8 cellular contexts compared by ENCODE assay signal in genomic region chr9:127966416-127967150, GRCh38. TPM values are rescaled to one million over a fixed set of nuclear protein-coding genes. Genes with fewer than 3 reads are reported as not detected.
DNase-seq lines count a peak whose midpoint lies in the region; ATAC-seq and TF ChIP-seq lines count a peak whose summit lies in the region.

No MANE protein-coding gene starts in this region.

- POLR2A ChIA-PET in WTC11 (lab: Charles Lee): interaction anchor here (0.6 kb wide), 1 partner anchor 76 kb away, joined by 5 read pairs; no protein-coding TSS in a partner anchor
- POLR2A ChIA-PET in PC-3 (lab: Charles Lee; ENCODE audit: unreplicated experiment): no interaction called here

- H3K4me2 ChIP-seq in PC-3 (ENCODE audit: low read length): no peak overlapping the region

- peaks cover 80% of the 10 kb centered on the region for H3K4me1 Mint-ChIP-seq in WTC11

- H3K9me2 ChIP-seq in PC-3 (replicated peaks; ENCODE audit: low read length): no peaks in the 10 kb centered on the region

- H3K36me3 Mint-ChIP-seq in WTC11: no peaks in the 10 kb centered on the region; the same call in 1 of the 2 replicates

- peak; percentile 56 for DNase-seq in activated CD8-positive, alpha-beta memory T cell treated with anti-CD3 and anti-CD28 coated beads for 24 hours
- no peak for DNase-seq in activated CD8-positive, alpha-beta memory T cell treated with anti-CD3 and anti-CD28 coated beads, Interleukin-2, amount 50 U/mL, for 4 hours
- DNase-seq in WTC11 (ENCODE audit: low spot score) (no peak), left colon (no peak), NCI-H1436 treated with DMSO at 0.1 percent for 48 hours (lab: John Stamatoyannopoulos, UW) (no peak), PC-3 (no peak)

- ATAC-seq in WTC11: no peak
- peak; percentile 11 for ATAC-seq in left colon
- ATAC-seq in GM21447 (IDR thresholded peaks at IDR 0.05; ENCODE audit: unreplicated experiment): no peak
- ATAC-seq in PC-3: no peak

- no peaks in the 10 kb centered on the region for H3K9me3 ChIP-seq in PC-3 (ENCODE audit: low read length)

- intact Hi-C loops in left colon (cut with DNase I, micrococcal nuclease): no loop called here
- intact Hi-C loops in PC-3 (cut with micrococcal nuclease): no loop called here

- no peak overlapping the region for H3K4me3 Mint-ChIP-seq in WTC11

- H2AFZ ChIP-seq in PC-3 (ENCODE audit: low read length): no peak overlapping the region

- BruUV-seq in PC-3 (replicated peaks; lab: Mats Ljungman, UMichigan): no TSS peak

- H3K4me1 ChIP-seq in PC-3 (ENCODE audit: insufficient read depth, low read length): peaks cover 55% of the 10 kb centered on the region

- H3F3A ChIP-seq in PC-3 (ENCODE audit: low read length, unreplicated experiment): no peaks in the 10 kb centered on the region

- peak overlapping the region; percentile 68 for H3K27ac Mint-ChIP-seq in WTC11

- peaks cover 4% of the 10 kb centered on the region; the same call in 1 of the 2 replicates for H4K20me1 ChIP-seq in PC-3 (ENCODE audit: low read length)

- TF ChIP-seq CTCF in WTC11 (IDR thresholded peaks at IDR 0.05): no peak
- no peak for TF ChIP-seq CTCF in PC-3 (conservative IDR thresholded peaks at IDR 0.05; ENCODE audit: low read depth, low read length)

- H3K79me2 ChIP-seq in PC-3 (ENCODE audit: low read length): peaks cover 82% of the 10 kb centered on the region

- H3K27me3 ChIP-seq in PC-3 (ENCODE audit: low read length): no peaks in the 10 kb centered on the region

- no peak overlapping the region for H3K9ac ChIP-seq in PC-3 (ENCODE audit: low read length)

- CTCF ChIA-PET in WTC11 (lab: Charles Lee) (interaction anchor here (0.7 to 2.1 kb wide), 5 partner anchors 23 to 158 kb away, joined by 3 to 9 read pairs (median 6); no protein-coding TSS in a partner anchor), PC-3 (lab: Charles Lee) (no interaction called here)

- no peak overlapping the region for H3K4me3 ChIP-seq in PC-3 (ENCODE audit: low read length)

- peak overlapping the region; percentile 98 for H3K27ac ChIP-seq in temporal lobe (ENCODE audit: low read depth, low read length)
- no peak overlapping the region for H3K27ac ChIP-seq in PC-3 (ENCODE audit: low read length)

- no peaks in the 10 kb centered on the region for H3K9me3 Mint-ChIP-seq in WTC11

- H3K27me3 Mint-ChIP-seq in WTC11 (ENCODE audit: low read depth): no peaks in the 10 kb centered on the region

- no peaks in the 10 kb centered on the region for H3K36me3 ChIP-seq in PC-3 (ENCODE audit: low read depth, low read length)

TF ChIP-seq in WTC11, 78 proteins besides CTCF, POLR2A, EP300 and RAD21:
- TF ChIP-seq SMAD3 (CRISPR knock-in tag; IDR thresholded peaks at IDR 0.05; ENCODE audit: borderline replicate concordance) (no peak), ZNF121 (CRISPR knock-in tag; IDR thresholded peaks at IDR 0.05) (no peak), E2F5 (CRISPR knock-in tag; IDR thresholded peaks at IDR 0.05) (no peak)
- TF ChIP-seq, protein P1, sequence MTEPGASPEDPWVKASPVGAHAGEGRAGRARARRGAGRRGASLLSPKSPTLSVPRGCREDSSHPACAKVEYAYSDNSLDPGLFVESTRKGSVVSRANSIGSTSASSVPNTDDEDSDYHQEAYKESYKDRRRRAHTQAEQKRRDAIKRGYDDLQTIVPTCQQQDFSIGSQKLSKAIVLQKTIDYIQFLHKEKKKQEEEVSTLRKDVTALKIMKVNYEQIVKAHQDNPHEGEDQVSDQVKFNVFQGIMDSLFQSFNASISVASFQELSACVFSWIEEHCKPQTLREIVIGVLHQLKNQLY (CRISPR knock-in tag; IDR thresholded peaks at IDR 0.05): no peak

RNA-seq across cellular contexts. Expression of gene EEIG1, which starts 14.2 kb away (rescaled TPM):
- total RNA-seq in WTC11 (2021) (42.2 to 66.4 TPM (median 51.3 TPM) in 3 replicates), left colon (100 to 1,000 TPM; 157 to 175 TPM), temporal lobe (5.2 TPM), PC-3 (2014; rRNA removed) (10.8 and 26.1 TPM in 2 replicates)

RNA-seq across cellular contexts. Expression of gene DPM2, which starts 28.9 kb away (rescaled TPM):
- 53.3 to 58.2 TPM (median 56.1 TPM) in 3 replicates for total RNA-seq in WTC11 (2021)
- 10 to 100 TPM; 25.1 to 28.6 TPM for total RNA-seq in left colon
- total RNA-seq in temporal lobe: 10.1 TPM
- 32.0 and 33.0 TPM in 2 replicates for total RNA-seq in PC-3 (2014; rRNA removed)

RNA-seq across cellular contexts. Expression of gene PIP5KL1, which starts 36.0 kb away (rescaled TPM):
- total RNA-seq in WTC11 (2021) (15.8 to 20.2 TPM (median 16.8 TPM) in 3 replicates), left colon (1 to 10 TPM; 1.3 to 1.9 TPM), temporal lobe (1.2 TPM), PC-3 (2014; rRNA removed) (5.1 and 5.4 TPM in 2 replicates)

RNA-seq across cellular contexts. Expression of gene ST6GALNAC4, which starts 49.7 kb away (rescaled TPM):
- total RNA-seq in WTC11 (2021): 25.1 to 25.7 TPM (median 25.4 TPM) in 3 replicates
- total RNA-seq in left colon: 10 to 100 TPM; 37.5 to 46.9 TPM
- 7.4 TPM for total RNA-seq in temporal lobe
- 26.9 and 27.8 TPM in 2 replicates for total RNA-seq in PC-3 (2014; rRNA removed)
